In genomic region chr11:14892036-14892556, GRCh38 we compare ENCODE assay signal across 1 cellular context.
TF ChIP-seq lines count a peak whose summit lies in the region.

A gene with protein sequence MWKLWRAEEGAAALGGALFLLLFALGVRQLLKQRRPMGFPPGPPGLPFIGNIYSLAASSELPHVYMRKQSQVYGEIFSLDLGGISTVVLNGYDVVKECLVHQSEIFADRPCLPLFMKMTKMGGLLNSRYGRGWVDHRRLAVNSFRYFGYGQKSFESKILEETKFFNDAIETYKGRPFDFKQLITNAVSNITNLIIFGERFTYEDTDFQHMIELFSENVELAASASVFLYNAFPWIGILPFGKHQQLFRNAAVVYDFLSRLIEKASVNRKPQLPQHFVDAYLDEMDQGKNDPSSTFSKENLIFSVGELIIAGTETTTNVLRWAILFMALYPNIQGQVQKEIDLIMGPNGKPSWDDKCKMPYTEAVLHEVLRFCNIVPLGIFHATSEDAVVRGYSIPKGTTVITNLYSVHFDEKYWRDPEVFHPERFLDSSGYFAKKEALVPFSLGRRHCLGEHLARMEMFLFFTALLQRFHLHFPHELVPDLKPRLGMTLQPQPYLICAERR (minus strand): TSS chr11:14892231. CDS start chr11:14892205, 26 bp downstream.

TF ChIP-seq in HepG2, 621 proteins besides CTCF, POLR2A, EP300 and RAD21 (continued from another document and continues in another):
- TF ChIP-seq, protein P1, sequence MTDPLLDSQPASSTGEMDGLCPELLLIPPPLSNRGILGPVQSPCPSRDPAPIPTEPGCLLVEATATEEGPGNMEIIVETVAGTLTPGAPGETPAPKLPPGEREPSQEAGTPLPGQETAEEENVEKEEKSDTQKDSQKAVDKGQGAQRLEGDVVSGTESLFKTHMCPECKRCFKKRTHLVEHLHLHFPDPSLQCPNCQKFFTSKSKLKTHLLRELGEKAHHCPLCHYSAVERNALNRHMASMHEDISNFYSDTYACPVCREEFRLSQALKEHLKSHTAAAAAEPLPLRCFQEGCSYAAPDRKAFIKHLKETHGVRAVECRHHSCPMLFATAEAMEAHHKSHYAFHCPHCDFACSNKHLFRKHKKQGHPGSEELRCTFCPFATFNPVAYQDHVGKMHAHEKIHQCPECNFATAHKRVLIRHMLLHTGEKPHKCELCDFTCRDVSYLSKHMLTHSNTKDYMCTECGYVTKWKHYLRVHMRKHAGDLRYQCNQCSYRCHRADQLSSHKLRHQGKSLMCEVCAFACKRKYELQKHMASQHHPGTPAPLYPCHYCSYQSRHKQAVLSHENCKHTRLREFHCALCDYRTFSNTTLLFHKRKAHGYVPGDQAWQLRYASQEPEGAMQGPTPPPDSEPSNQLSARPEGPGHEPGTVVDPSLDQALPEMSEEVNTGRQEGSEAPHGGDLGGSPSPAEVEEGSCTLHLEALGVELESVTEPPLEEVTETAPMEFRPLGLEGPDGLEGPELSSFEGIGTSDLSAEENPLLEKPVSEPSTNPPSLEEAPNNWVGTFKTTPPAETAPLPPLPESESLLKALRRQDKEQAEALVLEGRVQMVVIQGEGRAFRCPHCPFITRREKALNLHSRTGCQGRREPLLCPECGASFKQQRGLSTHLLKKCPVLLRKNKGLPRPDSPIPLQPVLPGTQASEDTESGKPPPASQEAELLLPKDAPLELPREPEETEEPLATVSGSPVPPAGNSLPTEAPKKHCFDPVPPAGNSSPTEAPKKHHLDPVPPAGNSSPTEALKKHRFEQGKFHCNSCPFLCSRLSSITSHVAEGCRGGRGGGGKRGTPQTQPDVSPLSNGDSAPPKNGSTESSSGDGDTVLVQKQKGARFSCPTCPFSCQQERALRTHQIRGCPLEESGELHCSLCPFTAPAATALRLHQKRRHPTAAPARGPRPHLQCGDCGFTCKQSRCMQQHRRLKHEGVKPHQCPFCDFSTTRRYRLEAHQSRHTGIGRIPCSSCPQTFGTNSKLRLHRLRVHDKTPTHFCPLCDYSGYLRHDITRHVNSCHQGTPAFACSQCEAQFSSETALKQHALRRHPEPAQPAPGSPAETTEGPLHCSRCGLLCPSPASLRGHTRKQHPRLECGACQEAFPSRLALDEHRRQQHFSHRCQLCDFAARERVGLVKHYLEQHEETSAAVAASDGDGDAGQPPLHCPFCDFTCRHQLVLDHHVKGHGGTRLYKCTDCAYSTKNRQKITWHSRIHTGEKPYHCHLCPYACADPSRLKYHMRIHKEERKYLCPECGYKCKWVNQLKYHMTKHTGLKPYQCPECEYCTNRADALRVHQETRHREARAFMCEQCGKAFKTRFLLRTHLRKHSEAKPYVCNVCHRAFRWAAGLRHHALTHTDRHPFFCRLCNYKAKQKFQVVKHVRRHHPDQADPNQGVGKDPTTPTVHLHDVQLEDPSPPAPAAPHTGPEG (CRISPR knock-in tag; IDR thresholded peaks at IDR 0.05) = 0 out of 2 replicates have a peak, but pooled peaks have one; percentile 14
- TF ChIP-seq KDM5B (CRISPR knock-in tag; IDR thresholded peaks at IDR 0.05; ENCODE audit: borderline replicate concordance) (peak; percentile 55; the same call in 1 of the 2 replicates), POLR2AphosphoS5 (IDR thresholded peaks at IDR 0.05; ENCODE audit: low read depth, low read length) (no peak), ZMYM3 (CRISPR knock-in tag; IDR thresholded peaks at IDR 0.05) (0 out of 2 replicates have a peak, but pooled peaks have one; percentile 68), ZNF792 (CRISPR knock-in tag; IDR thresholded peaks at IDR 0.05) (0 out of 2 replicates have a peak, but pooled peaks have one; percentile 14), KAT8 (CRISPR knock-in tag; IDR thresholded peaks at IDR 0.05) (0 out of 2 replicates have a peak, but pooled peaks have one; percentile 18), ZNF143 (CRISPR knock-in tag; IDR thresholded peaks at IDR 0.05) (no peak), PHF8 (CRISPR knock-in tag; IDR thresholded peaks at IDR 0.05) (peak; percentile 52; the same call in 1 of the 2 replicates), TEF (CRISPR knock-in tag; IDR thresholded peaks at IDR 0.05) (no peak), KDM5A (IDR thresholded peaks at IDR 0.05; ENCODE audit: borderline replicate concordance, low read length) (no peak), ZNF350 (CRISPR knock-in tag; IDR thresholded peaks at IDR 0.05; ENCODE audit: borderline replicate concordance, low read depth) (peak; percentile 74; the same call in 1 of the 2 replicates), POGZ (CRISPR knock-in tag; IDR thresholded peaks at IDR 0.05) (peak; percentile 93), ATF7 (IDR thresholded peaks at IDR 0.05) (no peak), ATF7 (CRISPR knock-in tag; IDR thresholded peaks at IDR 0.05) (no peak), ZNF740 (CRISPR knock-in tag; IDR thresholded peaks at IDR 0.05) (no peak), PTBP1 (IDR thresholded peaks at IDR 0.05; ENCODE audit: low read depth, low read length, poor library complexity, severe bottlenecking) (no peak), ZBTB4 (CRISPR knock-in tag; IDR thresholded peaks at IDR 0.05; ENCODE audit: borderline replicate concordance) (no peak), ZIK1 (CRISPR knock-in tag; IDR thresholded peaks at IDR 0.05; ENCODE audit: borderline replicate concordance, low read depth) (no peak), XRCC5 (optimal IDR thresholded peaks at IDR 0.05; ENCODE audit: low read length) (peak; percentile 86), RXRA (CRISPR knock-in tag; IDR thresholded peaks at IDR 0.05) (no peak; the same call in 1 of the 2 replicates), ZNF274 (CRISPR knock-in tag; IDR thresholded peaks at IDR 0.05) (no peak), ZBTB7A (CRISPR knock-in tag; IDR thresholded peaks at IDR 0.05) (no peak), EZH2 (conservative IDR thresholded peaks at IDR 0.05; ENCODE audit: low read depth, low read length) (no peak), HDAC1 (CRISPR knock-in tag; IDR thresholded peaks at IDR 0.05) (peak; percentile 49; the same call in 1 of the 2 replicates), ARID4A (CRISPR knock-in tag; IDR thresholded peaks at IDR 0.05; ENCODE audit: borderline replicate concordance) (peak; percentile 26; the same call in 1 of the 2 replicates), SP5 (CRISPR knock-in tag; IDR thresholded peaks at IDR 0.05; ENCODE audit: borderline replicate concordance, low read depth) (peak; percentile 27; the same call in 1 of the 2 replicates), SRY (CRISPR knock-in tag; IDR thresholded peaks at IDR 0.05) (no peak), PHF5A (CRISPR knock-in tag; IDR thresholded peaks at IDR 0.05; ENCODE audit: low read depth, unreplicated experiment) (no peak), CBX2 (IDR thresholded peaks at IDR 0.05; ENCODE audit: low read depth, low read length) (no peak), CBX2 (CRISPR knock-in tag; IDR thresholded peaks at IDR 0.05; ENCODE audit: low read depth) (no peak), BATF2 (CRISPR knock-in tag; IDR thresholded peaks at IDR 0.05) (no peak)
- TF ChIP-seq, protein P2, sequence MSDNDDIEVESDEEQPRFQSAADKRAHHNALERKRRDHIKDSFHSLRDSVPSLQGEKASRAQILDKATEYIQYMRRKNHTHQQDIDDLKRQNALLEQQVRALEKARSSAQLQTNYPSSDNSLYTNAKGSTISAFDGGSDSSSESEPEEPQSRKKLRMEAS (IDR thresholded peaks at IDR 0.05) = peak; percentile 79
- TF ChIP-seq, protein P3, sequence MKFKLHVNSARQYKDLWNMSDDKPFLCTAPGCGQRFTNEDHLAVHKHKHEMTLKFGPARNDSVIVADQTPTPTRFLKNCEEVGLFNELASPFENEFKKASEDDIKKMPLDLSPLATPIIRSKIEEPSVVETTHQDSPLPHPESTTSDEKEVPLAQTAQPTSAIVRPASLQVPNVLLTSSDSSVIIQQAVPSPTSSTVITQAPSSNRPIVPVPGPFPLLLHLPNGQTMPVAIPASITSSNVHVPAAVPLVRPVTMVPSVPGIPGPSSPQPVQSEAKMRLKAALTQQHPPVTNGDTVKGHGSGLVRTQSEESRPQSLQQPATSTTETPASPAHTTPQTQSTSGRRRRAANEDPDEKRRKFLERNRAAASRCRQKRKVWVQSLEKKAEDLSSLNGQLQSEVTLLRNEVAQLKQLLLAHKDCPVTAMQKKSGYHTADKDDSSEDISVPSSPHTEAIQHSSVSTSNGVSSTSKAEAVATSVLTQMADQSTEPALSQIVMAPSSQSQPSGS (CRISPR knock-in tag; IDR thresholded peaks at IDR 0.05) = 0 out of 2 replicates have a peak, but pooled peaks have one; percentile 11
- TF ChIP-seq, protein P4, sequence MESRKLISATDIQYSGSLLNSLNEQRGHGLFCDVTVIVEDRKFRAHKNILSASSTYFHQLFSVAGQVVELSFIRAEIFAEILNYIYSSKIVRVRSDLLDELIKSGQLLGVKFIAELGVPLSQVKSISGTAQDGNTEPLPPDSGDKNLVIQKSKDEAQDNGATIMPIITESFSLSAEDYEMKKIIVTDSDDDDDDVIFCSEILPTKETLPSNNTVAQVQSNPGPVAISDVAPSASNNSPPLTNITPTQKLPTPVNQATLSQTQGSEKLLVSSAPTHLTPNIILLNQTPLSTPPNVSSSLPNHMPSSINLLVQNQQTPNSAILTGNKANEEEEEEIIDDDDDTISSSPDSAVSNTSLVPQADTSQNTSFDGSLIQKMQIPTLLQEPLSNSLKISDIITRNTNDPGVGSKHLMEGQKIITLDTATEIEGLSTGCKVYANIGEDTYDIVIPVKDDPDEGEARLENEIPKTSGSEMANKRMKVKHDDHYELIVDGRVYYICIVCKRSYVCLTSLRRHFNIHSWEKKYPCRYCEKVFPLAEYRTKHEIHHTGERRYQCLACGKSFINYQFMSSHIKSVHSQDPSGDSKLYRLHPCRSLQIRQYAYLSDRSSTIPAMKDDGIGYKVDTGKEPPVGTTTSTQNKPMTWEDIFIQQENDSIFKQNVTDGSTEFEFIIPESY (CRISPR knock-in tag; IDR thresholded peaks at IDR 0.05) = peak; percentile 61
